ENCODE assay signal across 1 cellular context in the genomic region with DNA sequence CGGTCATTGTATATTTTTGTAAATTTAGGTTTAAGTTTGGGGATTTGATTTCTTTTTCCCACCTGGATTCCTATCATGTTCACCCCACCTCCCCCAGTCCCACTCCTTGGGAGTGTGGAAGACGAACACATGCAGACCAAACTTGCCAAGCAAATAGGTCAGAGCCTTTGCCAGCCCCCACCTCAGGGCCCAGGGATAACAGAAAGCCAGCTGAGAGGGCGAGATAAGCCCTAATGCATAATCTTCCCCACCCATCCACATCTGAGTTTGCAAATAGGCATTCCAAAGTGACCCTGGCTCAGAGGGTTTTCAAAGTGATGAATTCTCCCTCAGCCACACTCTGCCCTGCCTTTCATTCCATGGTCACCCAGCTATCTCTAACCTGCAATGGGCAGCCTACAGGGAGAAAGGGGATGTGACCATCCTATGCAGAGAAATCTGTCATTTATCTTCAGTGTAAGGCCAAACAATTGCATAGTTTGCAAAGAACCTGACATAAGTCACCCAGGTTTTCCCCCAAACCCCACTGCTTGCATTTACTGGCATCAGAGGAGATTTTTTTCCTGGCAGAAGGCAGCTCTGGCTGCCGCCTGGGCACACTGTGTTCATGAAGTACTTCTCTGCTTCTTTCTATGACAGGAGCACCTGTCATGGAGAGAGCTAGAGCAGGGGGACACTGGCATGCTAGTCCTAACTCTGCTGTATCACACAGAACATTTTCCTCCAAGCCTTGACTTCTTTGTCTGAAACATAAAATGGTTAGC.
TF ChIP-seq lines count a peak whose summit lies in the region.

No MANE protein-coding gene starts in this region.

TF ChIP-seq in K562, 482 proteins besides CTCF, POLR2A, EP300 and RAD21 (continued from another document and continues in another):
- TF ChIP-seq POU5F1 (IDR thresholded peaks at IDR 0.05; ENCODE audit: borderline replicate concordance, low read depth, low read length, partially characterized antibody): no peak
- no peak for TF ChIP-seq ZNF311 (CRISPR knock-in tag; IDR thresholded peaks at IDR 0.05)
- TF ChIP-seq MCM3 (IDR thresholded peaks at IDR 0.05): no peak
- no peak for TF ChIP-seq NCOA2 (IDR thresholded peaks at IDR 0.05; ENCODE audit: partially characterized antibody in 2 of 2)
- no peak for TF ChIP-seq RFX1 (IDR thresholded peaks at IDR 0.05)
- TF ChIP-seq, protein P1, sequence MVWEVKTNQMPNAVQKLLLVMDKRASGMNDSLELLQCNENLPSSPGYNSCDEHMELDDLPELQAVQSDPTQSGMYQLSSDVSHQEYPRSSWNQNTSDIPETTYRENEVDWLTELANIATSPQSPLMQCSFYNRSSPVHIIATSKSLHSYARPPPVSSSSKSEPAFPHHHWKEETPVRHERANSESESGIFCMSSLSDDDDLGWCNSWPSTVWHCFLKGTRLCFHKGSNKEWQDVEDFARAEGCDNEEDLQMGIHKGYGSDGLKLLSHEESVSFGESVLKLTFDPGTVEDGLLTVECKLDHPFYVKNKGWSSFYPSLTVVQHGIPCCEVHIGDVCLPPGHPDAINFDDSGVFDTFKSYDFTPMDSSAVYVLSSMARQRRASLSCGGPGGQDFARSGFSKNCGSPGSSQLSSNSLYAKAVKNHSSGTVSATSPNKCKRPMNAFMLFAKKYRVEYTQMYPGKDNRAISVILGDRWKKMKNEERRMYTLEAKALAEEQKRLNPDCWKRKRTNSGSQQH (CRISPR knock-in tag; IDR thresholded peaks at IDR 0.05): peak; percentile 81; the same call in 1 of the 2 replicates
- TF ChIP-seq ZNF589 (CRISPR knock-in tag; IDR thresholded peaks at IDR 0.05; ENCODE audit: low read depth): peak; percentile 85
- peak; percentile 95 for TF ChIP-seq MYNN (IDR thresholded peaks at IDR 0.05)
- TF ChIP-seq MYNN (CRISPR knock-in tag; IDR thresholded peaks at IDR 0.05): no peak
- peak; percentile 77 for TF ChIP-seq KHSRP (IDR thresholded peaks at IDR 0.05)
- TF ChIP-seq CBFB (CRISPR knock-in tag; IDR thresholded peaks at IDR 0.05): no peak
- no peak for TF ChIP-seq POLR3A (IDR thresholded peaks at IDR 0.05; ENCODE audit: borderline replicate concordance, extremely low read depth, insufficient read depth, insufficient read length)
- TF ChIP-seq KLF1 (tag; IDR thresholded peaks at IDR 0.05): no peak
- TF ChIP-seq NEUROD1 (IDR thresholded peaks at IDR 0.05; ENCODE audit: borderline replicate concordance, low read depth, low read length, partially characterized antibody): peak; percentile 70
- TF ChIP-seq GATA2 (CRISPR knock-in tag; IDR thresholded peaks at IDR 0.05): peak; percentile 99
- no peak for TF ChIP-seq GABPA (tag; conservative IDR thresholded peaks at IDR 0.05; ENCODE audit: low read depth)
- TF ChIP-seq, protein P2, sequence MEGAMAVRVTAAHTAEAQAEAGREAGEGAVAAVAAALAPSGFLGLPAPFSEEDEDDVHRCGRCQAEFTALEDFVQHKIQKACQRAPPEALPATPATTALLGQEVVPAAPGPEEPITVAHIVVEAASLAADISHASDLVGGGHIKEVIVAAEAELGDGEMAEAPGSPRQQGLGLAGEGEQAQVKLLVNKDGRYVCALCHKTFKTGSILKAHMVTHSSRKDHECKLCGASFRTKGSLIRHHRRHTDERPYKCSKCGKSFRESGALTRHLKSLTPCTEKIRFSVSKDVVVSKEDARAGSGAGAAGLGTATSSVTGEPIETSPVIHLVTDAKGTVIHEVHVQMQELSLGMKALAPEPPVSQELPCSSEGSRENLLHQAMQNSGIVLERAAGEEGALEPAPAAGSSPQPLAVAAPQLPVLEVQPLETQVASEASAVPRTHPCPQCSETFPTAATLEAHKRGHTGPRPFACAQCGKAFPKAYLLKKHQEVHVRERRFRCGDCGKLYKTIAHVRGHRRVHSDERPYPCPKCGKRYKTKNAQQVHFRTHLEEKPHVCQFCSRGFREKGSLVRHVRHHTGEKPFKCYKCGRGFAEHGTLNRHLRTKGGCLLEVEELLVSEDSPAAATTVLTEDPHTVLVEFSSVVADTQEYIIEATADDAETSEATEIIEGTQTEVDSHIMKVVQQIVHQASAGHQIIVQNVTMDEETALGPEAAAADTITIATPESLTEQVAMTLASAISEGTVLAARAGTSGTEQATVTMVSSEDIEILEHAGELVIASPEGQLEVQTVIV (CRISPR knock-in tag; IDR thresholded peaks at IDR 0.05; ENCODE audit: borderline replicate concordance): no peak
- TF ChIP-seq PURB (CRISPR knock-in tag; IDR thresholded peaks at IDR 0.05; ENCODE audit: low read depth): no peak
- TF ChIP-seq, protein P3, sequence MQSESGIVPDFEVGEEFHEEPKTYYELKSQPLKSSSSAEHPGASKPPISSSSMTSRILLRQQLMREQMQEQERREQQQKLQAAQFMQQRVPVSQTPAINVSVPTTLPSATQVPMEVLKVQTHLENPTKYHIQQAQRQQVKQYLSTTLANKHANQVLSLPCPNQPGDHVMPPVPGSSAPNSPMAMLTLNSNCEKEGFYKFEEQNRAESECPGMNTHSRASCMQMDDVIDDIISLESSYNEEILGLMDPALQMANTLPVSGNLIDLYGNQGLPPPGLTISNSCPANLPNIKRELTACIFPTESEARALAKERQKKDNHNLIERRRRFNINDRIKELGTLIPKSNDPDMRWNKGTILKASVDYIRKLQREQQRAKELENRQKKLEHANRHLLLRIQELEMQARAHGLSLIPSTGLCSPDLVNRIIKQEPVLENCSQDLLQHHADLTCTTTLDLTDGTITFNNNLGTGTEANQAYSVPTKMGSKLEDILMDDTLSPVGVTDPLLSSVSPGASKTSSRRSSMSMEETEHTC (IDR thresholded peaks at IDR 0.05): no peak
- TF ChIP-seq FIP1L1 (IDR thresholded peaks at IDR 0.05; ENCODE audit: low read depth, low read length, poor library complexity, severe bottlenecking): no peak
- TF ChIP-seq E2F6 (IDR thresholded peaks at IDR 0.05; ENCODE audit: borderline replicate concordance in 1 of 2, extremely low read depth in 1 of 2, insufficient read depth in 1 of 2, insufficient read length in 1 of 2, low read depth in 1 of 2, low read length in 1 of 2, poor library complexity in 1 of 2, severe bottlenecking in 1 of 2): peak in 1 of 2 experiments; percentile 16
- no peak for TF ChIP-seq GTF2E2 (tag; IDR thresholded peaks at IDR 0.05)
- TF ChIP-seq, protein P4, sequence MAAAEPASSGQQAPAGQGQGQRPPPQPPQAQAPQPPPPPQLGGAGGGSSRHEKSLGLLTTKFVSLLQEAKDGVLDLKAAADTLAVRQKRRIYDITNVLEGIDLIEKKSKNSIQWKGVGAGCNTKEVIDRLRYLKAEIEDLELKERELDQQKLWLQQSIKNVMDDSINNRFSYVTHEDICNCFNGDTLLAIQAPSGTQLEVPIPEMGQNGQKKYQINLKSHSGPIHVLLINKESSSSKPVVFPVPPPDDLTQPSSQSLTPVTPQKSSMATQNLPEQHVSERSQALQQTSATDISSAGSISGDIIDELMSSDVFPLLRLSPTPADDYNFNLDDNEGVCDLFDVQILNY (CRISPR knock-in tag; IDR thresholded peaks at IDR 0.05): no peak
- peak; percentile 25 to 94; a peak in 2 of 4 replicates for TF ChIP-seq RCOR1 (IDR thresholded peaks at IDR 0.05; ENCODE audit: borderline replicate concordance in 1 of 2, low read depth in 2 of 2, low read length in 2 of 2)
- no peak for TF ChIP-seq SIX5 (IDR thresholded peaks at IDR 0.05; ENCODE audit: borderline replicate concordance in 1 of 2, insufficient read depth in 1 of 2, low read depth in 1 of 2, low read length in 2 of 2)
- TF ChIP-seq, protein P5, sequence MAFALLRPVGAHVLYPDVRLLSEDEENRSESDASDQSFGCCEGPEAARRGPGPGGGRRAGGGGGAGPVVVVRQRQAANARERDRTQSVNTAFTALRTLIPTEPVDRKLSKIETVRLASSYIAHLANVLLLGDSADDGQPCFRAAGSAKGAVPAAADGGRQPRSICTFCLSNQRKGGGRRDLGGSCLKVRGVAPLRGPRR (CRISPR knock-in tag; IDR thresholded peaks at IDR 0.05): no peak
- TF ChIP-seq ZNF408 (CRISPR knock-in tag; IDR thresholded peaks at IDR 0.05; ENCODE audit: low read depth): no peak
- TF ChIP-seq, protein P6, sequence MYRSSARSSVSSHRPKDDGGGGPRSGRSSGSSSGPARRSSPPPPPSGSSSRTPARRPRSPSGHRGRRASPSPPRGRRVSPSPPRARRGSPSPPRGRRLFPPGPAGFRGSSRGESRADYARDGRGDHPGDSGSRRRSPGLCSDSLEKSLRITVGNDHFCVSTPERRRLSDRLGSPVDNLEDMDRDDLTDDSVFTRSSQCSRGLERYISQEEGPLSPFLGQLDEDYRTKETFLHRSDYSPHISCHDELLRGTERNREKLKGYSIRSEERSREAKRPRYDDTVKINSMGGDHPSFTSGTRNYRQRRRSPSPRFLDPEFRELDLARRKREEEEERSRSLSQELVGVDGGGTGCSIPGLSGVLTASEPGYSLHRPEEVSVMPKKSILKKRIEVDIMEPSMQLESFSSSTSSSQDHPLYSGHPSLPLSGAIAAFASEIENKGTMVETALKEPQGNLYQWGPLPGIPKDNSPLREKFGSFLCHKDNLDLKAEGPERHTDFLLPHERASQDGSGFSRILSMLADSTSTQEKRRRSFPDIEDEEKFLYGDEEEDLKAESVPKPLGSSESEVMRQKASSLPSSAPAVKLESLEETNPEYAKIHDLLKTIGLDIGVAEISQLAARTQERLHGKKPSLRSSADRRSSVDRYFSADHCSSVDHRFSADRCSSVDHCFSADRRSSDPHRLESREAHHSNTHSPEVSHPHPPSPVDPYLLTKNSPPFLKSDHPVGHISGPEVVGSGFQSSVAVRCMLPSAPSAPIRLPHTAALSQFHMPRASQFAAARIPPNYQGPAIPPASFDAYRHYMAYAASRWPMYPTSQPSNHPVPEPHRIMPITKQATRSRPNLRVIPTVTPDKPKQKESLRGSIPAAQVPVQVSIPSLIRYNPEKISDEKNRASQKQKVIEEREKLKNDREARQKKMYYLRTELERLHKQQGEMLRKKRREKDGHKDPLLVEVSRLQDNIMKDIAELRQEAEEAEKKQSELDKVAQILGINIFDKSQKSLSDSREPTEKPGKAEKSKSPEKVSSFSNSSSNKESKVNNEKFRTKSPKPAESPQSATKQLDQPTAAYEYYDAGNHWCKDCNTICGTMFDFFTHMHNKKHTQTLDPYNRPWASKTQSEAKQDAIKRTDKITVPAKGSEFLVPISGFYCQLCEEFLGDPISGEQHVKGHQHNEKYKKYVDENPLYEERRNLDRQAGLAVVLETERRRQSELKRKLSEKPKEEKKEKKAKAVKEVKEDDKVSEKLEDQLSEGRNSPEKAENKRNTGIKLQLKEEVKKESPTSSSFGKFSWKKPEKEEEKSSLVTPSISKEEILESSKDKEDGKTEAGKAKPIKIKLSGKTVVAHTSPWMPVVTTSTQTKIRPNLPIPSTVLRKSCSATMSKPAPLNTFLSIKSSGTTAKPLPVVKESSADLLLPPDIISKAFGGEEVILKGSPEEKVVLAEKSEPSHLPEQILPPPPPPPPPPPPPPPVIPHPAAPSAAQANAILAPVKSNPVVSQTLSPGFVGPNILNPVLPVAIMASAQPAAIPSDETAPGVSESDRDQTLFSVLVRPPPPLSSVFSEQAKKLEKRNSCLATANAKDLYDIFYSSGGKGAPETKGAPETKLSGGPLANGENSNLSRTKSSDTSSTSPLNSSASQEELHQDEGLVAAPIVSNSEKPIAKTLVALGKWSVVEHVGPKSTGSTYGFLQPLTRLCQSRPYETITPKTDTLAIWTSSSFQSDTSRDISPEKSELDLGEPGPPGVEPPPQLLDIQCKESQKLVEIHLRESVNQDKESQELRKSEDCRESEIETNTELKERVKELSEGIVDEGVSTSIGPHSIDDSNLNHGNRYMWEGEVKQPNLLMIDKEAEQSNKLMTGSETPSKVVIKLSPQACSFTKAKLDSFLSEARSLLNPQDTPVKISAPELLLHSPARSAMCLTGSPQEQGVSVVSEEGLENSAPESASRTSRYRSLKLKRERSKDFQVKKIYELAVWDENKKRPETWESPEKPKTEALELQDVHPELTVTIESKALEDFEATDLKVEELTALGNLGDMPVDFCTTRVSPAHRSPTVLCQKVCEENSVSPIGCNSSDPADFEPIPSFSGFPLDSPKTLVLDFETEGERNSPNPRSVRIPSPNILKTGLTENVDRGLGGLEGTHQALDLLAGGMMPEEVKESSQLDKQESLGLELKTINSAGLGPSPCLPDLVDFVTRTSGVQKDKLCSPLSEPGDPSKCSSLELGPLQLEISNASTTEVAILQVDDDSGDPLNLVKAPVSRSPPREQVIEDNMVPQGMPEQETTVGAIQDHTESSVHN (IDR thresholded peaks at IDR 0.05; ENCODE audit: borderline replicate concordance in 1 of 2, low read depth in 1 of 2): 0 out of 4 replicates have a peak, but pooled peaks of 1 of the 2 experiments have one; percentile 30
- no peak for TF ChIP-seq ELF2 (CRISPR knock-in tag; IDR thresholded peaks at IDR 0.05)
- no peak for TF ChIP-seq ZSCAN29 (IDR thresholded peaks at IDR 0.05)
- peak; percentile 95 for TF ChIP-seq SMARCC2 (IDR thresholded peaks at IDR 0.05; ENCODE audit: low read depth)
- TF ChIP-seq CHAMP1 (IDR thresholded peaks at IDR 0.05): peak; percentile 94
- TF ChIP-seq CBX3 (IDR thresholded peaks at IDR 0.05; ENCODE audit: borderline replicate concordance in 1 of 2, low read length in 2 of 2): peak in 1 of 2 experiments; percentile 91; a peak in 1 of 3 replicates
- peak; percentile 64 for TF ChIP-seq TAF9B (IDR thresholded peaks at IDR 0.05; ENCODE audit: partially characterized antibody)
- peak; percentile 88; the same call in 1 of the 2 replicates for TF ChIP-seq NCOA1 (IDR thresholded peaks at IDR 0.05; ENCODE audit: low read depth)
